Comparison of ENCODE assay signal across 8 cellular contexts in the genomic region with DNA sequence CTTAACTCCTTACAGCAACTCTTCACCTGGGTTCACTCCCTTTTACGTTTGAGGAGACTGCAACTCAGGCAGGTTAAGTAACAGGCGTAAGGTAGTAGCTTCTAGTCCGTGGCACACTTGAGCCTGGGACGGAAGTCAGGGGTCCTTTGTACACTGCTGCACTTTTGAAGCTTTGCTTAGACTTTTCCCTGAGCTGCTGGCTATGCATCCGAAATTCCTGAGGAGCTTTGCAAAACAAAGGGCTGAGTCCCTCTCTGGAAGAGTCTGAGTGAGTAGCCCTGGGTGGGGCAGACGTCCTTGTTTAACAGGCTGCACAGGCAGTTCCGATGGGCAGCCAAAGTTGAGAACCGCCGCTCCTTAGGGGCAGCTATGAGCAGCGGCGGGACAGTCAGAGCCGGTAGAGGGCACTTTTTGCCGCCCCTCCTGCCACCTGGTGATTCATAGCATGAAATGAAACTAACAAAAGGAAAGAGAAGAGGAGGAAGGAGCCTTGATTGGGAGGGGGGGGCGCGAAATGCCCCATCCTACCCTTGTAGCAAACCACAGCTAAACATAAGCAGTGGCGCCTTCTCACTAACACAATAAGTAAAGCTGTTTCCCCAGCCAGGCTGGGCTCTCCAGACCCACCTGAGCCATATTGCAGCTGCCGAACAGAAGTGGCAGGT. TPM values are rescaled to one million over a fixed set of nuclear protein-coding genes. Genes with fewer than 3 reads are reported as not detected.
DNase-seq lines count a peak whose midpoint lies in the region; ATAC-seq, FAIRE-seq and TF ChIP-seq lines count a peak whose summit lies in the region.

No MANE protein-coding gene starts in this region.

- peaks cover 0 to 10% (median 5%) of the 10 kb centered on the region in 4 donors for H3K36me3 ChIP-seq in upper lobe of left lung

- TF ChIP-seq EP300 in A549 (IDR thresholded peaks at IDR 0.05) (no peak), upper lobe of left lung (IDR thresholded peaks at IDR 0.05) (no peak)

- H3K9me3 ChIP-seq in A549 (no peaks in the 10 kb centered on the region), upper lobe of left lung (no peaks in the 10 kb centered on the region)

- 16% methylated on average over 17 of the region's 17 CpGs for WGBS in A549 (ENCODE audit: missing lambda C conversion rate)
- WGBS in upper lobe of left lung, 2 donors: 4 to 7% methylated on average over 17 of the region's 17 CpGs

- ATAC-seq in A549: peak; percentile 55 to 70
- peak; percentile 59 for ATAC-seq in GM18511 (IDR thresholded peaks at IDR 0.05; ENCODE audit: unreplicated experiment)
- peak; percentile 50 for ATAC-seq in HG03064 (IDR thresholded peaks at IDR 0.05; ENCODE audit: low read depth, unreplicated experiment)
- ATAC-seq in upper lobe of left lung (ENCODE audit: low FRiP score in 2 of 2): peak; percentile 70 to 77

- H3K27ac ChIP-seq in A549 (peak overlapping the region; percentile 43 to 91; a peak in 4 of 6 replicates), upper lobe of left lung (peak overlapping the region; percentile 81 to 94 (median 92))

- peak overlapping the region; percentile 31 for H3K27ac Mint-ChIP-seq in glutamatergic neuron (ENCODE audit: unreplicated experiment)

- CTCF ChIA-PET in A549 (lab: Yijun Ruan, JAX): interaction anchor here (0.7 to 3.7 kb wide), 33 partner anchors 8 to 378 kb away, joined by 3 to 25 read pairs (median 4); partner anchors contain the start of genes PRPF19 and TMEM132A

- TF ChIP-seq CTCF in A549 (IDR thresholded peaks at IDR 0.05) (peak; percentile 51), glutamatergic neuron (IDR thresholded peaks at IDR 0.05; ENCODE audit: partially characterized antibody, unreplicated experiment) (no peak), upper lobe of left lung (IDR thresholded peaks at IDR 0.05) (peak in 4 of 6 experiments; percentile 16 to 47 (median 28))

- H3K4me3 ChIP-seq in A549 (peak overlapping the region; percentile 76), upper lobe of left lung (peak overlapping the region; percentile 60 to 84 (median 76))

- no peak for FAIRE-seq in A549 (lab: Jason Lieb, UNC)

- no peaks in the 10 kb centered on the region for H3K27me3 ChIP-seq in upper lobe of left lung

- H3K27me3 Mint-ChIP-seq in glutamatergic neuron (ENCODE audit: unreplicated experiment): peaks cover 9% of the 10 kb centered on the region

- DNase-seq in A549 (ENCODE audit: low read depth in 1 of 2, low spot score in 1 of 2) (peak; percentile 60 to 69), SIG-M5 (lab: John Stamatoyannopoulos, UW) (peak; percentile 16), glutamatergic neuron (peak; percentile 35), pons (ENCODE audit: low spot score) (peak; percentile 49), upper lobe of left lung (peak in 1 of 2 donors; percentile 89)
- peak in 3 of 4 experiments; percentile 19 to 61 (median 47) for DNase-seq in activated naive CD4-positive, alpha-beta T cell (lab: John Stamatoyannopoulos, UW)

- peak; percentile 44 to 55 for TF ChIP-seq RAD21 in A549 (conservative IDR thresholded peaks at IDR 0.05 in 1 of 2, IDR thresholded peaks at IDR 0.05 in 1 of 2)

- peaks cover 12% of the 10 kb centered on the region for H3K9me3 Mint-ChIP-seq in glutamatergic neuron (ENCODE audit: unreplicated experiment)

- H3K4me1 ChIP-seq in A549 (peaks cover 24% of the 10 kb centered on the region), upper lobe of left lung (peaks cover 44 to 59% (median 50%) of the 10 kb centered on the region in 4 donors)

- no peak for TF ChIP-seq POLR2A in A549 (IDR thresholded peaks at IDR 0.05; ENCODE audit: low read length)
- peak in 1 of 4 donors; percentile 19 for TF ChIP-seq POLR2A in upper lobe of left lung (IDR thresholded peaks at IDR 0.05)

- peak overlapping the region; percentile 98 for H3K4me2 ChIP-seq in A549

- peaks cover 8% of the 10 kb centered on the region for H3K4me1 Mint-ChIP-seq in glutamatergic neuron (ENCODE audit: low read depth, unreplicated experiment)

- no peaks in the 10 kb centered on the region for H3K36me3 Mint-ChIP-seq in glutamatergic neuron (ENCODE audit: unreplicated experiment)

- POLR2A ChIA-PET in A549 (lab: Yijun Ruan, JAX): interaction anchor here (0.7 to 1.7 kb wide), 2 partner anchors 9 to 10 kb away, joined by 3 to 5 read pairs; partner anchors contain the start of gene TMEM132A

- H3K4me3 Mint-ChIP-seq in glutamatergic neuron (ENCODE audit: unreplicated experiment): peak overlapping the region; percentile 87

TF ChIP-seq in A549, 52 proteins besides CTCF, POLR2A, EP300 and RAD21:
- peak; percentile 52 for TF ChIP-seq SMC3 (IDR thresholded peaks at IDR 0.05)
- TF ChIP-seq HOXB5 (CRISPR knock-in tag; IDR thresholded peaks at IDR 0.05): no peak
- TF ChIP-seq, protein P1, sequence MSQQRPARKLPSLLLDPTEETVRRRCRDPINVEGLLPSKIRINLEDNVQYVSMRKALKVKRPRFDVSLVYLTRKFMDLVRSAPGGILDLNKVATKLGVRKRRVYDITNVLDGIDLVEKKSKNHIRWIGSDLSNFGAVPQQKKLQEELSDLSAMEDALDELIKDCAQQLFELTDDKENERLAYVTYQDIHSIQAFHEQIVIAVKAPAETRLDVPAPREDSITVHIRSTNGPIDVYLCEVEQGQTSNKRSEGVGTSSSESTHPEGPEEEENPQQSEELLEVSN (IDR thresholded peaks at IDR 0.05; ENCODE audit: borderline replicate concordance, low read depth): 0 out of 2 replicates have a peak, but pooled peaks have one; percentile 0
- no peak for TF ChIP-seq ESRRA (IDR thresholded peaks at IDR 0.05; ENCODE audit: borderline replicate concordance, low read length)
- no peak for TF ChIP-seq FOSL2 (IDR thresholded peaks at IDR 0.05)
- TF ChIP-seq FOSL2 (CRISPR knock-in tag; IDR thresholded peaks at IDR 0.05): peak; percentile 52

RNA-seq across cellular contexts. Expression of gene TMEM109, which starts 1.4 kb away (rescaled TPM):
- polyA plus RNA-seq in A549 (2011; rRNA removed) (40.9 and 58.0 TPM in 2 replicates), A549 (2017; fragmentation: RNase III; extraction: RNeasy Plus Mini Kit Qiagen cat#74134 plus additional on column Dnase treatment) (88.4 to 93.4 TPM (median 93.0 TPM) in 3 replicates)
- 66.3 and 75.3 TPM in 2 replicates for polyA plus RNA-seq in A549 (2012; cell fraction: cytosol; rRNA removed)
- polyA plus RNA-seq in A549 (2012; cell fraction: nucleus; rRNA removed): 76.5 and 78.4 TPM in 2 replicates
- polyA minus RNA-seq in A549 (2011; rRNA and poly(A)+ RNA removed): 33.3 and 36.8 TPM in 2 replicates
- total RNA-seq in glutamatergic neuron (ENCODE audit: unreplicated experiment) (4.0 TPM), upper lobe of left lung (100 to 1,000 TPM in 5 of 6 donors, 10 to 100 TPM in 1; 27.2 to 153 (median 129) TPM)

RNA-seq across cellular contexts. Expression of gene TMEM132A, which starts 8.9 kb away (rescaled TPM):
- polyA plus RNA-seq in A549 (2011; rRNA removed): 18.1 and 19.5 TPM in 2 replicates
- polyA plus RNA-seq in A549 (2012; cell fraction: cytosol; rRNA removed): 58.4 and 83.2 TPM in 2 replicates
- 368 and 501 TPM in 2 replicates for polyA plus RNA-seq in A549 (2012; cell fraction: nucleus; rRNA removed)
- 87.2 to 91.8 TPM (median 88.0 TPM) in 3 replicates for polyA plus RNA-seq in A549 (2017; fragmentation: RNase III; extraction: RNeasy Plus Mini Kit Qiagen cat#74134 plus additional on column Dnase treatment)
- polyA minus RNA-seq in A549 (2011; rRNA and poly(A)+ RNA removed): 20.1 and 20.2 TPM in 2 replicates
- 664 TPM for total RNA-seq in glutamatergic neuron (ENCODE audit: unreplicated experiment)
- total RNA-seq in upper lobe of left lung: 10 to 100 TPM in 2 of 6 donors, 1 to 10 TPM in 4; 3.6 to 18.2 (median 9.4) TPM

RNA-seq across cellular contexts. Expression of gene PRPF19, which starts 9.0 kb away (rescaled TPM):
- polyA plus RNA-seq in A549 (2011; rRNA removed) (41.1 and 51.7 TPM in 2 replicates), A549 (2017; fragmentation: RNase III; extraction: RNeasy Plus Mini Kit Qiagen cat#74134 plus additional on column Dnase treatment) (175 to 184 TPM (median 177 TPM) in 3 replicates)
- polyA plus RNA-seq in A549 (2012; cell fraction: cytosol; rRNA removed): 77.9 and 97.7 TPM in 2 replicates
- polyA plus RNA-seq in A549 (2012; cell fraction: nucleus; rRNA removed): 117 and 145 TPM in 2 replicates
- polyA minus RNA-seq in A549 (2011; rRNA and poly(A)+ RNA removed): 45.9 and 67.2 TPM in 2 replicates
- total RNA-seq in glutamatergic neuron (ENCODE audit: unreplicated experiment) (74.4 TPM), upper lobe of left lung (10 to 100 TPM; 10.5 to 72.8 (median 55.1) TPM)

RNA-seq across cellular contexts. Expression of gene SLC15A3, which starts 36.6 kb away (rescaled TPM):
- polyA plus RNA-seq in A549 (2011; rRNA removed) (not detected in 2 replicates), A549 (2017; fragmentation: RNase III; extraction: RNeasy Plus Mini Kit Qiagen cat#74134 plus additional on column Dnase treatment) (not detected in 3 replicates)
- polyA plus RNA-seq in A549 (2012; cell fraction: cytosol; rRNA removed): not detected in 2 replicates
- not detected in 2 replicates for polyA plus RNA-seq in A549 (2012; cell fraction: nucleus; rRNA removed)
- polyA minus RNA-seq in A549 (2011; rRNA and poly(A)+ RNA removed): not detected in 2 replicates
- total RNA-seq in glutamatergic neuron (ENCODE audit: unreplicated experiment) (4.4 TPM), upper lobe of left lung (100 to 1,000 TPM in 4 of 6 donors, 10 to 100 TPM in 2; 29.5 to 186 (median 115) TPM)

RNA-seq across cellular contexts. Expression of gene ZP1, which starts 48.0 kb away (rescaled TPM):
- 0.06 and 0.26 TPM in 2 replicates for polyA plus RNA-seq in A549 (2011; rRNA removed)
- 0.07 and 0.23 TPM in 2 replicates for polyA plus RNA-seq in A549 (2012; cell fraction: cytosol; rRNA removed)
- polyA plus RNA-seq in A549 (2012; cell fraction: nucleus; rRNA removed): 0.32 and 0.73 TPM in 2 replicates
- polyA plus RNA-seq in A549 (2017; fragmentation: RNase III; extraction: RNeasy Plus Mini Kit Qiagen cat#74134 plus additional on column Dnase treatment): 0.30 to 0.32 TPM (median 0.30 TPM) in 3 replicates
- polyA minus RNA-seq in A549 (2011; rRNA and poly(A)+ RNA removed): 0.19 TPM in 1 of 2 replicates, not detected in the other
- not detected for total RNA-seq in glutamatergic neuron (ENCODE audit: unreplicated experiment)
- not detected for total RNA-seq in upper lobe of left lung

Comparison
In these comparisons a context has a peak if more than half of its experiments do, and no peak if none do; other contexts are left out.
1. RNA of gene TMEM132A, which starts 8.9 kb away (total RNA-seq): 664 TPM in glutamatergic neuron (single experiment); 3.6 to 18.2 TPM in upper lobe of left lung; every median in the first group is over 10 times any median in the second.
2. Peak in every context shown above with its lines, with median percentiles within 50 percentile points of each other: ATAC-seq.